ENCODE assay signal across 8 cellular contexts in genomic region chr16:89922477-89922883, GRCh38. TPM values are rescaled to one million over a fixed set of nuclear protein-coding genes. Genes with fewer than 3 reads are reported as not detected.
A peak's percentile ranks its signal among the peaks of the same experiment; 100 is the strongest.
DNase-seq lines count a peak whose midpoint lies in the region; ATAC-seq and TF ChIP-seq lines count a peak whose summit lies in the region.

No MANE protein-coding gene starts in this region.

- DNase-seq in COR-L47 (lab: John Stamatoyannopoulos, UW), result peak; percentile 68
- peak; percentile 76 for DNase-seq in WERI-Rb-1
- DNase-seq in epidermal melanocyte (ENCODE audit: insufficient read length, low spot score), result peak; percentile 71
- DNase-seq in tibial artery, result peak; percentile 79 to 86

- ATAC-seq in HG03457 (IDR thresholded peaks at IDR 0.05; ENCODE audit: unreplicated experiment) (no peak), HG02938 (IDR thresholded peaks at IDR 0.05; ENCODE audit: unreplicated experiment) (no peak)

- TF ChIP-seq CTCF in WERI-Rb-1 (IDR thresholded peaks at IDR 0.05; ENCODE audit: low read depth, low read length) (no peak), tibial artery (IDR thresholded peaks at IDR 0.05) (no peak)

- H3K9me3 ChIP-seq in HUES64 (ENCODE audit: insufficient read depth, low read depth, low read length) (no peaks in the 10 kb centered on the region), WERI-Rb-1 (ENCODE audit: severe bottlenecking) (no peaks in the 10 kb centered on the region), mesodermal cell (ENCODE audit: control insufficient read depth, low read length) (no peaks in the 10 kb centered on the region), tibial artery (no peaks in the 10 kb centered on the region)

- intact Hi-C loops in tibial artery (cut with DNase I; ENCODE audit: low total_unique reads), result no loop called here

- H3K27ac ChIP-seq in HUES64 (ENCODE audit: low read depth, low read length), result peak overlapping the region; percentile 77
- H3K27ac ChIP-seq in WERI-Rb-1, result peak overlapping the region; percentile 94
- peak overlapping the region; percentile 99 for H3K27ac ChIP-seq in mesodermal cell (ENCODE audit: low read depth, low read length, severe bottlenecking)
- peak overlapping the region; percentile 45 to 65 for H3K27ac ChIP-seq in tibial artery

- H3K4me3 ChIP-seq in HUES64 (ENCODE audit: low read length) (peak overlapping the region; percentile 73), WERI-Rb-1 (ENCODE audit: low read depth, low read length) (peak overlapping the region; percentile 77), mesodermal cell (ENCODE audit: extremely low read depth, insufficient read depth, low read length, poor library complexity, severe bottlenecking) (peak overlapping the region; percentile 81), tibial artery (peak overlapping the region; percentile 49 to 56)

- peaks cover 20% of the 10 kb centered on the region; the same call in 1 of the 2 replicates for H3K4me1 ChIP-seq in HUES64 (ENCODE audit: insufficient read depth, low read length)
- H3K4me1 ChIP-seq in mesodermal cell (ENCODE audit: control insufficient read depth, insufficient read depth, low read length, poor library complexity, severe bottlenecking), result peaks cover 27% of the 10 kb centered on the region
- H3K4me1 ChIP-seq in tibial artery, result peaks cover 0 to 62% (median 58%) of the 10 kb centered on the region in 4 donors

- peaks cover 3% of the 10 kb centered on the region; the same call in 1 of the 2 replicates for H3K36me3 ChIP-seq in HUES64 (ENCODE audit: insufficient read depth, low read length)
- no peaks in the 10 kb centered on the region for H3K36me3 ChIP-seq in WERI-Rb-1
- H3K36me3 ChIP-seq in mesodermal cell (ENCODE audit: control insufficient read depth, insufficient read depth, low read length), result peaks cover 8% of the 10 kb centered on the region
- H3K36me3 ChIP-seq in tibial artery, result no peaks in the 10 kb centered on the region

- peaks cover 5% of the 10 kb centered on the region; the same call in 1 of the 2 replicates for H3K27me3 ChIP-seq in HUES64 (ENCODE audit: insufficient read depth, low read length)
- H3K27me3 ChIP-seq in WERI-Rb-1 (ENCODE audit: insufficient read depth, low read depth, severe bottlenecking), result no peaks in the 10 kb centered on the region
- peaks cover 0 to 88% of the 10 kb centered on the region in 2 donors for H3K27me3 ChIP-seq in tibial artery

- H3K9ac ChIP-seq in HUES64 (ENCODE audit: low read depth, low read length), result peak overlapping the region; percentile 79

- WGBS in HUES64, result under 1% methylated on average over 31 of the region's 31 CpGs
- 0% methylated on average over 23 of the region's 31 CpGs for WGBS in mesodermal cell (ENCODE audit: insufficient coverage in 2 of 2), 2 experiments

RNA-seq across cellular contexts. Expression of gene TUBB3, which starts 0.7 kb away (rescaled TPM):
- polyA plus RNA-seq in HUES64 (2013, experiment 1 of 2), result 149 TPM
- polyA plus RNA-seq in HUES64 (2013, experiment 2 of 2), result 134 TPM
- polyA plus RNA-seq in mesodermal cell (2013, experiment 1 of 2), result 189 TPM
- polyA plus RNA-seq in mesodermal cell (2013, experiment 2 of 2), result 156 TPM

RNA-seq across cellular contexts. Expression of gene MC1R, which starts 3.8 kb away (rescaled TPM):
- 1.3 TPM for polyA plus RNA-seq in HUES64 (2013, experiment 1 of 2)
- polyA plus RNA-seq in HUES64 (2013, experiment 2 of 2), result 1.6 TPM
- 6.0 TPM for polyA plus RNA-seq in mesodermal cell (2013, experiment 1 of 2)
- 5.1 TPM for polyA plus RNA-seq in mesodermal cell (2013, experiment 2 of 2)

RNA-seq across cellular contexts. Expression of gene DEF8, which starts 26.1 kb away (rescaled TPM):
- 39.1 TPM for polyA plus RNA-seq in HUES64 (2013, experiment 1 of 2)
- polyA plus RNA-seq in HUES64 (2013, experiment 2 of 2), result 38.0 TPM
- 69.2 TPM for polyA plus RNA-seq in mesodermal cell (2013, experiment 1 of 2)
- polyA plus RNA-seq in mesodermal cell (2013, experiment 2 of 2), result 62.5 TPM

RNA-seq across cellular contexts. Expression of gene TCF25, which starts 49.1 kb away (rescaled TPM):
- polyA plus RNA-seq in HUES64 (2013, experiment 1 of 2), result 77.0 TPM
- polyA plus RNA-seq in HUES64 (2013, experiment 2 of 2), result 77.0 TPM
- 173 TPM for polyA plus RNA-seq in mesodermal cell (2013, experiment 1 of 2)
- polyA plus RNA-seq in mesodermal cell (2013, experiment 2 of 2), result 145 TPM
